22 cellular contexts compared by ENCODE assay signal in genomic region chr21:44901391-44902074, GRCh38. TPM values are rescaled to one million over a fixed set of nuclear protein-coding genes. Genes with fewer than 3 reads are reported as not detected.
DNase-seq lines count a peak whose midpoint lies in the region; ATAC-seq, FAIRE-seq and TF ChIP-seq lines count a peak whose summit lies in the region.
"Had no signal": no experiment of that assay in that cellular context is flagged by ENCODE, and none has a peak within 500 bp of the region (broad histone marks: within the 10 kb centered on the region; RNA-seq: fewer than 3 reads in every experiment).

No MANE protein-coding gene starts in this region.

- DNase-seq in activated naive CD4-positive, alpha-beta T cell treated with anti-CD3 and anti-CD28 coated beads, Interleukin-2, amount 10 ng/mL, durations not matched to agents 7 days and 5 days = no peak
- DNase-seq in activated naive CD4-positive, alpha-beta T cell (lab: John Stamatoyannopoulos, UW) = no peak
- no peak for DNase-seq in HepG2 (ENCODE audit: low spot score)
- DNase-seq in stimulated activated effector memory CD8-positive, alpha-beta T cell treated with anti-CD3 and anti-CD28 coated beads, Interleukin-12 subunit alpha, Interleukin-12 subunit beta, amount 100 ng/mL, for 72 hours (ENCODE audit: low spot score in 2 of 2) = no peak
- DNase-seq in UCSD-AML1 (lab: John Stamatoyannopoulos, UW; ENCODE audit: unreplicated experiment) = no peak
- DNase-seq in neural progenitor cell (ENCODE audit: low spot score) = no peak
- DNase-seq: C1 segment of cervical spinal cord, DMS 273 treated with DMSO at 0.1 percent for 48 hours, GDM1, Kasumi-1, MM.1S, NCI-H1092 treated with DMSO at 0.1 percent for 48 hours, NCI-H1694, NCI-H524, SHP77 had no signal

- H3K4me1 ChIP-seq in HepG2 (ENCODE audit: insufficient read depth, low read length) (peaks cover 39% of the 10 kb centered on the region), neural progenitor cell (peaks cover 10% of the 10 kb centered on the region)

- no peak overlapping the region for H3K9ac ChIP-seq in HepG2 (ENCODE audit: insufficient read depth, low read depth, low read length)
- no peak overlapping the region for H3K9ac ChIP-seq in neural progenitor cell

- TF ChIP-seq RAD21 in HepG2 (CRISPR knock-in tag; IDR thresholded peaks at IDR 0.05) = no peak

- H3K4me1 Mint-ChIP-seq in activated naive CD4-positive, alpha-beta T cell treated with anti-CD3 and anti-CD28 coated beads, Interleukin-2, amount 10 ng/mL, durations not matched to agents 7 days and 5 days = peaks cover 15% of the 10 kb centered on the region
- peaks cover 23% of the 10 kb centered on the region for H3K4me1 Mint-ChIP-seq in stimulated activated effector memory CD8-positive, alpha-beta T cell treated with anti-CD3 and anti-CD28 coated beads, Interleukin-12 subunit alpha, Interleukin-12 subunit beta, amount 100 ng/mL, for 72 hours
- H3K4me1 Mint-ChIP-seq in neural progenitor cell = peaks cover 17% of the 10 kb centered on the region

- peaks cover 0 to 10% of the 10 kb centered on the region in 2 experiments; a peak in 3 of 5 replicates for H3K36me3 ChIP-seq in HepG2 (replicated peaks in 1 of 2; ENCODE audit: control insufficient read depth in 1 of 2, insufficient read depth in 2 of 2, low read length in 2 of 2)
- H3K36me3 ChIP-seq in neural progenitor cell = no peaks in the 10 kb centered on the region

- peaks cover 77% of the 10 kb centered on the region for H3K36me3 Mint-ChIP-seq in activated naive CD4-positive, alpha-beta T cell treated with anti-CD3 and anti-CD28 coated beads, Interleukin-2, amount 10 ng/mL, durations not matched to agents 7 days and 5 days
- H3K36me3 Mint-ChIP-seq in stimulated activated effector memory CD8-positive, alpha-beta T cell treated with anti-CD3 and anti-CD28 coated beads, Interleukin-12 subunit alpha, Interleukin-12 subunit beta, amount 100 ng/mL, for 72 hours = peaks cover 100% of the 10 kb centered on the region
- H3K36me3 Mint-ChIP-seq in neural progenitor cell = no peaks in the 10 kb centered on the region

- no peak for TF ChIP-seq POLR2A in HepG2 (IDR thresholded peaks at IDR 0.05; ENCODE audit: insufficient read depth in 1 of 2, low read depth in 2 of 2, low read length in 2 of 2)

- H3K27ac ChIP-seq in VCaP (peak overlapping the region; percentile 63), HepG2 (ENCODE audit: extremely low read length, insufficient read depth, low read length) (no peak overlapping the region), neural progenitor cell (no peak overlapping the region)

- H3K27me3 ChIP-seq in HepG2 (ENCODE audit: control insufficient read depth in 1 of 2, insufficient read depth in 2 of 2, low read length in 2 of 2) (no peaks in the 10 kb centered on the region), neural progenitor cell (no peaks in the 10 kb centered on the region)

- ATAC-seq in HepG2 (no peak), GM21786 (IDR thresholded peaks at IDR 0.05; ENCODE audit: unreplicated experiment) (no peak)
- ATAC-seq in stimulated activated effector memory CD8-positive, alpha-beta T cell treated with anti-CD3 and anti-CD28 coated beads, Interleukin-12 subunit alpha, Interleukin-12 subunit beta, amount 100 ng/mL, for 72 hours = no peak
- ATAC-seq: Panc1 had no signal

- no peaks in the 10 kb centered on the region for H3K27me3 Mint-ChIP-seq in activated naive CD4-positive, alpha-beta T cell treated with anti-CD3 and anti-CD28 coated beads, Interleukin-2, amount 10 ng/mL, durations not matched to agents 7 days and 5 days
- H3K27me3 Mint-ChIP-seq in neural progenitor cell (ENCODE audit: insufficient read depth, low read depth) = peaks cover 13% of the 10 kb centered on the region
- H3K27me3 Mint-ChIP-seq: IgD-negative memory B cell had no signal

- in situ Hi-C loops in HepG2 (cut with HindIII; ENCODE audit: extremely low pct_ligation_motif_present, low pct_unique_long_range_greater_than_20kb) = no loop called here

- intact Hi-C loops in HepG2 (cut with micrococcal nuclease; ENCODE audit: unreplicated experiment) = no loop called here

- H3K4me3 ChIP-seq in HepG2 (replicated peaks in 1 of 3; ENCODE audit: insufficient read depth in 1 of 3, low read depth in 2 of 3, low read length in 3 of 3) = no peak overlapping the region
- H3K4me3 ChIP-seq in neural progenitor cell = no peak overlapping the region

- FAIRE-seq in HepG2 (lab: Jason Lieb, UNC) = no peak
- FAIRE-seq: GM18507, H54 had no signal

- H3K27ac Mint-ChIP-seq in activated naive CD4-positive, alpha-beta T cell treated with anti-CD3 and anti-CD28 coated beads, Interleukin-2, amount 10 ng/mL, durations not matched to agents 7 days and 5 days = peak overlapping the region; percentile 64
- H3K27ac Mint-ChIP-seq in stimulated activated effector memory CD8-positive, alpha-beta T cell treated with anti-CD3 and anti-CD28 coated beads, Interleukin-12 subunit alpha, Interleukin-12 subunit beta, amount 100 ng/mL, for 72 hours = peak overlapping the region; percentile 40
- H3K27ac Mint-ChIP-seq in neural progenitor cell = no peak overlapping the region

- H3K79me2 ChIP-seq in HepG2 (ENCODE audit: insufficient read depth, low read length) (no peaks in the 10 kb centered on the region), neural progenitor cell (ENCODE audit: low read depth) (no peaks in the 10 kb centered on the region)

- 87% methylated on average over 20 of the region's 27 CpGs for WGBS in HepG2 (ENCODE audit: low lambda C conversion rate)

- H3K9me3 ChIP-seq in HepG2 (ENCODE audit: low read length) (no peaks in the 10 kb centered on the region), neural progenitor cell (ENCODE audit: low read depth) (no peaks in the 10 kb centered on the region)

- TF ChIP-seq CTCF in VCaP (conservative IDR thresholded peaks at IDR 0.05) (no peak), HepG2 (CRISPR knock-in tag; IDR thresholded peaks at IDR 0.05) (no peak), neural progenitor cell (IDR thresholded peaks at IDR 0.05) (no peak)

- no peak overlapping the region for H2AFZ ChIP-seq in HepG2 (ENCODE audit: low read length)
- no peak overlapping the region for H2AFZ ChIP-seq in neural progenitor cell (replicated peaks)

- CTCF ChIA-PET in activated naive CD4-positive, alpha-beta T cell treated with anti-CD3 and anti-CD28 coated beads, Interleukin-2, amount 10 ng/mL, durations not matched to agents 7 days and 5 days (lab: Charles Lee) = no interaction called here
- CTCF ChIA-PET in HepG2 (lab: Yijun Ruan, JAX; ENCODE audit: low intra/inter-chr PET ratio, low total read pairs) = no interaction called here

- no TSS peak for BruUV-seq in HepG2 (replicated peaks; lab: Mats Ljungman, UMichigan)

- H3F3A ChIP-seq in neural progenitor cell (ENCODE audit: low read depth) = peaks cover 9% of the 10 kb centered on the region

- H3K4me2 ChIP-seq in HepG2 (ENCODE audit: low read depth, low read length) (no peak overlapping the region), neural progenitor cell (no peak overlapping the region)

- peaks cover 7% of the 10 kb centered on the region for H3K9me3 Mint-ChIP-seq in activated naive CD4-positive, alpha-beta T cell treated with anti-CD3 and anti-CD28 coated beads, Interleukin-2, amount 10 ng/mL, durations not matched to agents 7 days and 5 days
- no peaks in the 10 kb centered on the region for H3K9me3 Mint-ChIP-seq in stimulated activated effector memory CD8-positive, alpha-beta T cell treated with anti-CD3 and anti-CD28 coated beads, Interleukin-12 subunit alpha, Interleukin-12 subunit beta, amount 100 ng/mL, for 72 hours
- no peaks in the 10 kb centered on the region for H3K9me3 Mint-ChIP-seq in neural progenitor cell
- H3K9me3 Mint-ChIP-seq: IgD-negative memory B cell had no signal

- no peak overlapping the region for H3K4me3 Mint-ChIP-seq in activated naive CD4-positive, alpha-beta T cell treated with anti-CD3 and anti-CD28 coated beads, Interleukin-2, amount 10 ng/mL, durations not matched to agents 7 days and 5 days
- H3K4me3 Mint-ChIP-seq in stimulated activated effector memory CD8-positive, alpha-beta T cell treated with anti-CD3 and anti-CD28 coated beads, Interleukin-12 subunit alpha, Interleukin-12 subunit beta, amount 100 ng/mL, for 72 hours = no peak overlapping the region
- no peak overlapping the region for H3K4me3 Mint-ChIP-seq in neural progenitor cell
- H3K4me3 Mint-ChIP-seq: IgD-negative memory B cell had no signal

- no peaks in the 10 kb centered on the region for H4K20me1 ChIP-seq in HepG2 (ENCODE audit: insufficient read depth, low read length)
- no peaks in the 10 kb centered on the region for H4K20me1 ChIP-seq in neural progenitor cell (ENCODE audit: low read depth)

- TF ChIP-seq EP300 in HepG2 (IDR thresholded peaks at IDR 0.05; ENCODE audit: low read depth in 2 of 2, low read length in 2 of 2) = no peak
- no peak for TF ChIP-seq EP300 in HepG2 (CRISPR knock-in tag; IDR thresholded peaks at IDR 0.05; ENCODE audit: borderline replicate concordance)

- POLR2A ChIA-PET in HepG2 (lab: Yijun Ruan, JAX) = no interaction called here

RNA-seq across cellular contexts. Expression of gene ITGB2, which starts 19.2 kb away (rescaled TPM):
- total RNA-seq in HepG2 (2016; rRNA removed; fragmentation: Illumina TruSeq; extraction: Trizol) (1.6 and 4.2 TPM in 2 replicates), neural progenitor cell (ENCODE audit: low replicate concordance) (0.09 TPM in 1 of 2 replicates, not detected in the other)
- total RNA-seq in HepG2 (2016; cell fraction: cytosol; rRNA removed; fragmentation: Illumina TruSeq; extraction: Trizol; ENCODE audit: low read depth) = 0.71 and 0.91 TPM in 2 replicates
- total RNA-seq in HepG2 (2016; cell fraction: insoluble cytoplasmic fraction; rRNA removed; fragmentation: Illumina TruSeq; extraction: Trizol) = 2.3 and 3.5 TPM in 2 replicates
- 1.2 and 1.9 TPM in 2 replicates for total RNA-seq in HepG2 (2016; cell fraction: membrane; rRNA removed; fragmentation: Illumina TruSeq; extraction: Trizol)
- total RNA-seq in HepG2 (2016; cell fraction: nucleus; rRNA removed; fragmentation: Illumina TruSeq; extraction: Trizol) = 6.5 and 6.6 TPM in 2 replicates
- 18.0 and 26.4 TPM in 2 replicates for polyA plus RNA-seq in HepG2 (2011; rRNA removed)
- 22.3 and 25.2 TPM in 2 replicates for polyA plus RNA-seq in HepG2 (2011; cell fraction: cytosol; rRNA removed)
- 63.6 and 64.3 TPM in 2 replicates for polyA plus RNA-seq in HepG2 (2011; cell fraction: nucleus; rRNA removed)
- 28.1 and 37.9 TPM in 2 replicates for polyA plus RNA-seq in HepG2 (2012)
- 0.53 and 1.0 TPM in 2 replicates for polyA plus RNA-seq in HepG2 (2016; cell fraction: cytosol; fragmentation: Illumina TruSeq; extraction: Trizol; ENCODE audit: low read depth)
- polyA plus RNA-seq in HepG2 (2016; cell fraction: insoluble cytoplasmic fraction; fragmentation: Illumina TruSeq; extraction: Trizol; ENCODE audit: low read depth) = 2.2 and 2.5 TPM in 2 replicates
- polyA plus RNA-seq in HepG2 (2016; cell fraction: membrane; fragmentation: Illumina TruSeq; extraction: Trizol; ENCODE audit: low read depth) = 1.3 and 1.5 TPM in 2 replicates
- 5.9 and 7.0 TPM in 2 replicates for polyA plus RNA-seq in HepG2 (2016; cell fraction: nucleus; fragmentation: Illumina TruSeq; extraction: Trizol; ENCODE audit: insufficient read depth, low read depth)
- polyA minus RNA-seq in HepG2 (2011; rRNA and poly(A)+ RNA removed; ENCODE audit: low replicate concordance) = 1.4 and 26.8 TPM in 2 replicates
- 11.9 and 12.6 TPM in 2 replicates for polyA minus RNA-seq in HepG2 (2011; cell fraction: cytosol; rRNA and poly(A)+ RNA removed)
- 10.0 and 14.7 TPM in 2 replicates for polyA minus RNA-seq in HepG2 (2011; cell fraction: nucleus; rRNA and poly(A)+ RNA removed)
- total RNA-seq: HT-29 had no signal

RNA-seq across cellular contexts. Expression of gene PTTG1IP, which starts 28.0 kb away (rescaled TPM):
- 89.4 and 161 TPM in 2 replicates for total RNA-seq in HepG2 (2016; rRNA removed; fragmentation: Illumina TruSeq; extraction: Trizol)
- total RNA-seq in HepG2 (2016; cell fraction: cytosol; rRNA removed; fragmentation: Illumina TruSeq; extraction: Trizol; ENCODE audit: low read depth) = 42.7 and 52.7 TPM in 2 replicates
- 93.0 and 159 TPM in 2 replicates for total RNA-seq in HepG2 (2016; cell fraction: insoluble cytoplasmic fraction; rRNA removed; fragmentation: Illumina TruSeq; extraction: Trizol)
- total RNA-seq in HepG2 (2016; cell fraction: membrane; rRNA removed; fragmentation: Illumina TruSeq; extraction: Trizol) = 72.6 and 73.1 TPM in 2 replicates
- total RNA-seq in HepG2 (2016; cell fraction: nucleus; rRNA removed; fragmentation: Illumina TruSeq; extraction: Trizol) = 137 and 161 TPM in 2 replicates
- 700 and 734 TPM in 2 replicates for polyA plus RNA-seq in HepG2 (2011; rRNA removed)
- polyA plus RNA-seq in HepG2 (2011; cell fraction: cytosol; rRNA removed) = 548 and 662 TPM in 2 replicates
- 529 and 555 TPM in 2 replicates for polyA plus RNA-seq in HepG2 (2011; cell fraction: nucleus; rRNA removed)
- polyA plus RNA-seq in HepG2 (2012) = 435 and 453 TPM in 2 replicates
- polyA plus RNA-seq in HepG2 (2016; cell fraction: cytosol; fragmentation: Illumina TruSeq; extraction: Trizol; ENCODE audit: low read depth) = 22.2 and 24.3 TPM in 2 replicates
- polyA plus RNA-seq in HepG2 (2016; cell fraction: insoluble cytoplasmic fraction; fragmentation: Illumina TruSeq; extraction: Trizol; ENCODE audit: low read depth) = 90.0 and 95.3 TPM in 2 replicates
- polyA plus RNA-seq in HepG2 (2016; cell fraction: membrane; fragmentation: Illumina TruSeq; extraction: Trizol; ENCODE audit: low read depth) = 47.9 and 49.9 TPM in 2 replicates
- 267 and 281 TPM in 2 replicates for polyA plus RNA-seq in HepG2 (2016; cell fraction: nucleus; fragmentation: Illumina TruSeq; extraction: Trizol; ENCODE audit: insufficient read depth, low read depth)
- polyA minus RNA-seq in HepG2 (2011; rRNA and poly(A)+ RNA removed; ENCODE audit: low replicate concordance) = 110 and 581 TPM in 2 replicates
- polyA minus RNA-seq in HepG2 (2011; cell fraction: cytosol; rRNA and poly(A)+ RNA removed) = 491 and 595 TPM in 2 replicates
- polyA minus RNA-seq in HepG2 (2011; cell fraction: nucleus; rRNA and poly(A)+ RNA removed) = 203 and 242 TPM in 2 replicates
- total RNA-seq in neural progenitor cell (ENCODE audit: low replicate concordance) = 162 and 192 TPM in 2 replicates

RNA-seq across cellular contexts. Expression of gene SLX9, which starts 38.3 kb away (rescaled TPM):
- total RNA-seq in HepG2 (2016; rRNA removed; fragmentation: Illumina TruSeq; extraction: Trizol) (47.1 and 51.5 TPM in 2 replicates), neural progenitor cell (ENCODE audit: low replicate concordance) (4.7 and 17.1 TPM in 2 replicates)
- 43.4 and 50.9 TPM in 2 replicates for total RNA-seq in HepG2 (2016; cell fraction: cytosol; rRNA removed; fragmentation: Illumina TruSeq; extraction: Trizol; ENCODE audit: low read depth)
- 51.9 and 55.4 TPM in 2 replicates for total RNA-seq in HepG2 (2016; cell fraction: insoluble cytoplasmic fraction; rRNA removed; fragmentation: Illumina TruSeq; extraction: Trizol)
- 31.2 and 37.8 TPM in 2 replicates for total RNA-seq in HepG2 (2016; cell fraction: membrane; rRNA removed; fragmentation: Illumina TruSeq; extraction: Trizol)
- total RNA-seq in HepG2 (2016; cell fraction: nucleus; rRNA removed; fragmentation: Illumina TruSeq; extraction: Trizol) = 17.3 and 20.5 TPM in 2 replicates
- 21.0 and 22.6 TPM in 2 replicates for polyA plus RNA-seq in HepG2 (2011; rRNA removed)
- 32.4 and 47.0 TPM in 2 replicates for polyA plus RNA-seq in HepG2 (2011; cell fraction: cytosol; rRNA removed)
- polyA plus RNA-seq in HepG2 (2011; cell fraction: nucleus; rRNA removed) = 22.9 and 26.2 TPM in 2 replicates
- 22.9 TPM in 2 replicates for polyA plus RNA-seq in HepG2 (2012)
- 43.3 and 45.1 TPM in 2 replicates for polyA plus RNA-seq in HepG2 (2016; cell fraction: cytosol; fragmentation: Illumina TruSeq; extraction: Trizol; ENCODE audit: low read depth)
- polyA plus RNA-seq in HepG2 (2016; cell fraction: insoluble cytoplasmic fraction; fragmentation: Illumina TruSeq; extraction: Trizol; ENCODE audit: low read depth) = 53.9 and 57.5 TPM in 2 replicates
- 27.6 and 29.8 TPM in 2 replicates for polyA plus RNA-seq in HepG2 (2016; cell fraction: membrane; fragmentation: Illumina TruSeq; extraction: Trizol; ENCODE audit: low read depth)
- 35.4 and 41.4 TPM in 2 replicates for polyA plus RNA-seq in HepG2 (2016; cell fraction: nucleus; fragmentation: Illumina TruSeq; extraction: Trizol; ENCODE audit: insufficient read depth, low read depth)
- polyA minus RNA-seq in HepG2 (2011; rRNA and poly(A)+ RNA removed; ENCODE audit: low replicate concordance) = 14.1 and 17.2 TPM in 2 replicates
- polyA minus RNA-seq in HepG2 (2011; cell fraction: cytosol; rRNA and poly(A)+ RNA removed) = 15.8 and 22.1 TPM in 2 replicates
- 5.8 and 8.6 TPM in 2 replicates for polyA minus RNA-seq in HepG2 (2011; cell fraction: nucleus; rRNA and poly(A)+ RNA removed)
